Comparison of ENCODE assay signal across 10 cellular contexts in genomic region chr16:57194512-57194911, GRCh38. TPM values are rescaled to one million over a fixed set of nuclear protein-coding genes. Genes with fewer than 3 reads are reported as not detected.
A peak's percentile ranks its signal among the peaks of the same experiment; 100 is the strongest.
DNase-seq lines count a peak whose midpoint lies in the region; ATAC-seq and TF ChIP-seq lines count a peak whose summit lies in the region.
"Had no signal": no experiment of that assay in that cellular context is flagged by ENCODE, and none has a peak within 500 bp of the region (broad histone marks: within the 10 kb centered on the region; RNA-seq: fewer than 3 reads in every experiment).

No MANE protein-coding gene starts in this region.

- H4K8ac ChIP-seq in trophoblast cell (ENCODE audit: low read depth, low read length): no peak overlapping the region

- no peak for ATAC-seq in GM18868 (IDR thresholded peaks at IDR 0.05; ENCODE audit: unreplicated experiment)
- ATAC-seq in effector memory CD8-positive, alpha-beta T cell (replicated peaks): no peak

- H4K12ac ChIP-seq in trophoblast cell (ENCODE audit: low read depth, low read length): no peak overlapping the region

- no peaks in the 10 kb centered on the region for H3K9me3 ChIP-seq in trophoblast cell (ENCODE audit: insufficient read depth, low read depth, low read length)

- no peak overlapping the region for H3K4me3 ChIP-seq in trophoblast cell (ENCODE audit: low read depth, low read length)
- H3K4me3 ChIP-seq: dorsolateral prefrontal cortex, skin epidermis had no signal

- H2AK5ac ChIP-seq in trophoblast cell (ENCODE audit: low read length): no peak overlapping the region

- no peaks in the 10 kb centered on the region for H3K27me3 Mint-ChIP-seq in effector memory CD8-positive, alpha-beta T cell

- in situ Hi-C loops in GM13976 (cut with MboI; ENCODE audit: low sequenced_read_pairs, unreplicated experiment): no loop called here

- peaks cover 2 to 4% of the 10 kb centered on the region in 2 experiments for H3K36me3 ChIP-seq in trophoblast cell (ENCODE audit: control insufficient read depth in 1 of 2, insufficient read depth in 2 of 2, low read length in 2 of 2)

- no peak overlapping the region for H2BK120ac ChIP-seq in trophoblast cell (ENCODE audit: insufficient read depth, low read length, poor library complexity)

- peaks cover 12 to 35% of the 10 kb centered on the region in 2 donors for H3K4me1 Mint-ChIP-seq in effector memory CD8-positive, alpha-beta T cell (ENCODE audit: low read depth in 2 of 2)

- H3K36me3 Mint-ChIP-seq in effector memory CD8-positive, alpha-beta T cell (ENCODE audit: insufficient read depth): no peaks in the 10 kb centered on the region

- H3K4me3 Mint-ChIP-seq in effector memory CD8-positive, alpha-beta T cell: no peak overlapping the region

- no peaks in the 10 kb centered on the region for H3K9me3 Mint-ChIP-seq in effector memory CD8-positive, alpha-beta T cell

- H2BK5ac ChIP-seq in trophoblast cell (ENCODE audit: low read depth, low read length, poor library complexity): no peak overlapping the region

- no peak overlapping the region for H2AFZ ChIP-seq in trophoblast cell (ENCODE audit: insufficient read depth, low read length, poor library complexity)

- H3K4me1 ChIP-seq in trophoblast cell (ENCODE audit: control insufficient read depth in 1 of 2, insufficient read depth in 2 of 2, low read length in 2 of 2): peaks cover 5 to 10% of the 10 kb centered on the region in 2 experiments

- H3K27ac Mint-ChIP-seq in effector memory CD8-positive, alpha-beta T cell: peak overlapping the region in 1 of 2 donors; percentile 40

- H3K18ac ChIP-seq in trophoblast cell (ENCODE audit: low read length): no peak overlapping the region

- H3K4me2 ChIP-seq in trophoblast cell (ENCODE audit: low read length): no peak overlapping the region

- H4K91ac ChIP-seq in trophoblast cell (ENCODE audit: low read depth, low read length): no peak overlapping the region

- no peak for TF ChIP-seq CTCF in GM13976 (IDR thresholded peaks at IDR 0.05; ENCODE audit: borderline replicate concordance, control extremely low read depth, extremely low read depth, insufficient read depth, missing control alignments)

- H3K27me3 ChIP-seq in trophoblast cell (ENCODE audit: insufficient read depth, low read length): no peaks in the 10 kb centered on the region
- H3K27me3 ChIP-seq: dorsolateral prefrontal cortex had no signal

- peaks cover 5% of the 10 kb centered on the region for H3K79me2 ChIP-seq in trophoblast cell (ENCODE audit: control insufficient read depth, insufficient read depth, low read length, poor library complexity)

- no peak overlapping the region for H3K14ac ChIP-seq in trophoblast cell (ENCODE audit: low read length)

- no peak overlapping the region for H3K9ac ChIP-seq in trophoblast cell (ENCODE audit: low read length)

- H2BK12ac ChIP-seq in trophoblast cell (ENCODE audit: low read length): no peak overlapping the region

- peaks cover 6% of the 10 kb centered on the region for H3K79me1 ChIP-seq in trophoblast cell (ENCODE audit: low read length)

- H3K27ac ChIP-seq in epithelial cell of prostate (peak overlapping the region; percentile 81), trophoblast cell (ENCODE audit: low read depth, low read length) (no peak overlapping the region)
- H3K27ac ChIP-seq: dorsolateral prefrontal cortex had no signal

- H3K4ac ChIP-seq in trophoblast cell (ENCODE audit: low read depth, low read length): no peak overlapping the region

- DNase-seq in ELR (ENCODE audit: low read depth) (peak; percentile 97), NCI-H748 (lab: John Stamatoyannopoulos, UW; ENCODE audit: unreplicated experiment) (peak; percentile 11), epithelial cell of prostate (ENCODE audit: low read depth, low spot score) (peak; percentile 33), trophoblast cell (peak; percentile 50 to 88), GM13976 (ENCODE audit: low spot score) (no peak)
- no peak for DNase-seq in stimulated activated CD4-positive, alpha-beta T cell treated with anti-CD3 and anti-CD28 coated beads, Interleukin-12 subunit alpha, Interleukin-12 subunit beta, amount 100 ng/mL, for 4 hours
- no peak for DNase-seq in effector memory CD8-positive, alpha-beta T cell
- DNase-seq: dorsolateral prefrontal cortex had no signal

- no peak overlapping the region for H3K23ac ChIP-seq in trophoblast cell (ENCODE audit: low read length)

RNA-seq across cellular contexts. Expression of gene RSPRY1, which starts 8.4 kb away (rescaled TPM):
- polyA plus RNA-seq in trophoblast cell (2013): 46.5 and 46.7 TPM in 2 replicates

RNA-seq across cellular contexts. Expression of gene PSME3IP1, which starts 8.7 kb away (rescaled TPM):
- 75.9 and 77.8 TPM in 2 replicates for polyA plus RNA-seq in trophoblast cell (2013)

RNA-seq across cellular contexts. Expression of gene ARL2BP, which starts 50.5 kb away (rescaled TPM):
- polyA plus RNA-seq in trophoblast cell (2013): 26.3 and 26.9 TPM in 2 replicates

Comparison
In these comparisons a context has a peak if more than half of its experiments do, and no peak if none do; other contexts are left out.
1. DNase-seq: peak in ELR (single experiment), NCI-H748 (single experiment), epithelial cell of prostate (single experiment) and trophoblast cell (2 of 2); none in GM13976 (single experiment), stimulated activated CD4-positive, alpha-beta T cell treated with anti-CD3 and anti-CD28 coated beads, Interleukin-12 subunit alpha, Interleukin-12 subunit beta, amount 100 ng/mL, for 4 hours (single experiment) and effector memory CD8-positive, alpha-beta T cell (0 of 3).